In the genomic region with DNA sequence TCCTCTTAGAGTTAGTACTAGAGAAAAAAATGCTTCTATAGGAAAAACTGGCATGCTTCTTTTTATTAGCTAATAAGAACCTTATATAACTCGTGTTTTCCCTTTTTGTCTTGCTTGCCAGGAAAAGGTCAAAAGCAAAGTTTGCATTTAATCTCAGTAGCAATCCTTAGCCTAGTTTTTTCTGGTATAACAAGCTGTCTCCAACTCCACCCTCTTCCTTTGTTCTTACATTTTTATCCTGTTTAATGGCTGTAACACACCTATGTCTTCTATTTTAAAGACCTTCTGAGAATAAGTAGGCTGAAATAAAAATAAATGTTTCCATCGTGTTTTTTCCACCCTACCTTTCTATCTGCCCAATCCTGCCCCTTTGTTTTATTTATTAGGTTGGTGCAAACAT, we compare ENCODE assay signal across 22 cellular contexts.
DNase-seq lines count a peak whose midpoint lies in the region; ATAC-seq lines count a peak whose summit lies in the region.
"Had no signal": no experiment of that assay in that cellular context is flagged by ENCODE, and none has a peak within 500 bp of the region (broad histone marks: within the 10 kb centered on the region; RNA-seq: fewer than 3 reads in every experiment).

No MANE protein-coding gene starts in this region.

- no peaks in the 10 kb centered on the region for H3K27me3 ChIP-seq in esophagus (ENCODE audit: control insufficient read depth in 1 of 2, insufficient read depth in 2 of 2, low read length in 2 of 2)
- H3K27me3 ChIP-seq: BE2C had no signal

- H3K9me3 ChIP-seq in esophagus (ENCODE audit: control insufficient read depth in 2 of 2, insufficient read depth in 1 of 2, low read depth in 1 of 2, low read length in 1 of 2), result no peaks in the 10 kb centered on the region
- H3K9me3 ChIP-seq: BE2C had no signal

- H3K27me3 Mint-ChIP-seq in activated CD8-positive, alpha-beta T cell treated with anti-CD3 and anti-CD28 coated beads, Interleukin-2, amount 10 ng/mL, durations not matched to agents 7 days and 5 days (ENCODE audit: low read depth), result no peaks in the 10 kb centered on the region
- peaks cover 6% of the 10 kb centered on the region for H3K27me3 Mint-ChIP-seq in activated naive CD4-positive, alpha-beta T cell treated with anti-CD3 and anti-CD28 coated beads for 36 hours (ENCODE audit: low read depth)
- H3K27me3 Mint-ChIP-seq: CD4-positive, CD25-positive, alpha-beta regulatory T cell had no signal

- H3K9me3 Mint-ChIP-seq in activated CD8-positive, alpha-beta T cell treated with anti-CD3 and anti-CD28 coated beads, Interleukin-2, amount 10 ng/mL, durations not matched to agents 7 days and 5 days (ENCODE audit: insufficient read depth), result no peaks in the 10 kb centered on the region
- no peaks in the 10 kb centered on the region for H3K9me3 Mint-ChIP-seq in activated naive CD4-positive, alpha-beta T cell treated with anti-CD3 and anti-CD28 coated beads for 36 hours
- H3K9me3 Mint-ChIP-seq: CD8-positive, alpha-beta memory T cell; H9 had no signal

- peaks cover 0 to 4% of the 10 kb centered on the region in 2 donors for H3K4me1 ChIP-seq in esophagus (ENCODE audit: control insufficient read depth in 2 of 2, insufficient read depth in 2 of 2, low read length in 1 of 2)
- H3K4me1 ChIP-seq: BE2C had no signal

- no peak overlapping the region for H3K27ac Mint-ChIP-seq in activated CD8-positive, alpha-beta T cell treated with anti-CD3 and anti-CD28 coated beads, Interleukin-2, amount 10 ng/mL, durations not matched to agents 7 days and 5 days
- no peak overlapping the region for H3K27ac Mint-ChIP-seq in activated naive CD4-positive, alpha-beta T cell treated with anti-CD3 and anti-CD28 coated beads for 36 hours
- H3K27ac Mint-ChIP-seq: CD4-positive, CD25-positive, alpha-beta regulatory T cell; CD8-positive, alpha-beta memory T cell had no signal

- no peak overlapping the region for H3K4me3 Mint-ChIP-seq in activated CD8-positive, alpha-beta T cell treated with anti-CD3 and anti-CD28 coated beads, Interleukin-2, amount 10 ng/mL, durations not matched to agents 7 days and 5 days
- H3K4me3 Mint-ChIP-seq in activated naive CD4-positive, alpha-beta T cell treated with anti-CD3 and anti-CD28 coated beads for 36 hours, result no peak overlapping the region
- H3K4me3 Mint-ChIP-seq: CD4-positive, CD25-positive, alpha-beta regulatory T cell; CD8-positive, alpha-beta memory T cell; H9 had no signal

- H3K27ac ChIP-seq in esophagus (ENCODE audit: low read depth in 2 of 2, low read length in 1 of 2), result peak overlapping the region; percentile 55 to 70
- H3K27ac ChIP-seq: HL-60 had no signal

- H3K4me1 Mint-ChIP-seq in activated CD8-positive, alpha-beta T cell treated with anti-CD3 and anti-CD28 coated beads, Interleukin-2, amount 10 ng/mL, durations not matched to agents 7 days and 5 days (ENCODE audit: low read depth), result no peaks in the 10 kb centered on the region
- no peaks in the 10 kb centered on the region for H3K4me1 Mint-ChIP-seq in activated naive CD4-positive, alpha-beta T cell treated with anti-CD3 and anti-CD28 coated beads for 36 hours (ENCODE audit: low read depth)
- H3K4me1 Mint-ChIP-seq: CD4-positive, CD25-positive, alpha-beta regulatory T cell; CD8-positive, alpha-beta memory T cell had no signal

- H3K4me3 ChIP-seq in esophagus (ENCODE audit: low read depth in 1 of 2, low read length in 2 of 2), result no peak overlapping the region
- H3K4me3 ChIP-seq: K562 had no signal

- H3K36me3 Mint-ChIP-seq in activated CD8-positive, alpha-beta T cell treated with anti-CD3 and anti-CD28 coated beads, Interleukin-2, amount 10 ng/mL, durations not matched to agents 7 days and 5 days (ENCODE audit: low read depth), result no peaks in the 10 kb centered on the region
- H3K36me3 Mint-ChIP-seq in activated naive CD4-positive, alpha-beta T cell treated with anti-CD3 and anti-CD28 coated beads for 36 hours (ENCODE audit: low read depth), result no peaks in the 10 kb centered on the region
- H3K36me3 Mint-ChIP-seq: CD4-positive, CD25-positive, alpha-beta regulatory T cell; CD8-positive, alpha-beta memory T cell had no signal

- ATAC-seq in left colon, result peak; percentile 58
- ATAC-seq in HG03432 (IDR thresholded peaks at IDR 0.05; ENCODE audit: unreplicated experiment), result no peak
- ATAC-seq in activated CD8-positive, alpha-beta T cell treated with anti-CD3 and anti-CD28 coated beads, Interleukin-2, amount 10 ng/mL, durations not matched to agents 7 days and 5 days, result no peak
- ATAC-seq: K562 had no signal

- DNase-seq in left colon (no peak), putamen (ENCODE audit: low spot score) (peak; percentile 7), GDM1 (lab: John Stamatoyannopoulos, UW) (no peak)
- DNase-seq in activated CD8-positive, alpha-beta T cell treated with anti-CD3 and anti-CD28 coated beads, Interleukin-2, amount 10 ng/mL, durations not matched to agents 7 days and 5 days, result no peak
- no peak for DNase-seq in activated naive CD4-positive, alpha-beta T cell treated with anti-CD3 and anti-CD28 coated beads for 36 hours
- DNase-seq: ACHN; BE2C; C1 segment of cervical spinal cord; CD4-positive, CD25-positive, alpha-beta regulatory T cell; CD8-positive, alpha-beta memory T cell; COR-L47; DMS 273 treated with DMSO at 0.1 percent for 48 hours; DMS53; DND-41; EL; GOT3; H9; IMR-90 had no signal

- 24 to 41% methylated on average over 2 of the region's 2 CpGs for WGBS in esophagus, 2 donors

- no peaks in the 10 kb centered on the region for H3K36me3 ChIP-seq in esophagus (ENCODE audit: control insufficient read depth in 2 of 2, insufficient read depth in 2 of 2, low read length in 1 of 2)
- H3K36me3 ChIP-seq: BE2C had no signal

- intact Hi-C loops in left colon (cut with DNase I, micrococcal nuclease), result no loop called here
- intact Hi-C loops in activated naive CD4-positive, alpha-beta T cell treated with anti-CD3 and anti-CD28 coated beads for 36 hours (cut with micrococcal nuclease), result no loop called here

- CTCF ChIA-PET in activated CD8-positive, alpha-beta T cell treated with anti-CD3 and anti-CD28 coated beads, Interleukin-2, amount 10 ng/mL, durations not matched to agents 7 days and 5 days (lab: Charles Lee), result no interaction called here
- CTCF ChIA-PET in activated naive CD4-positive, alpha-beta T cell treated with anti-CD3 and anti-CD28 coated beads for 36 hours (lab: Charles Lee), result interaction anchor here (1.6 kb wide), 1 partner anchor 11 kb away, joined by 5 read pairs; no protein-coding TSS in a partner anchor

- POLR2A ChIA-PET in activated CD8-positive, alpha-beta T cell treated with anti-CD3 and anti-CD28 coated beads, Interleukin-2, amount 10 ng/mL, durations not matched to agents 7 days and 5 days (lab: Charles Lee), result no interaction called here
